Comparison of ENCODE assay signal across 8 cellular contexts in genomic region chr10:60236869-60237524, GRCh38.
DNase-seq lines count a peak whose midpoint lies in the region; ATAC-seq lines count a peak whose summit lies in the region.

No MANE protein-coding gene starts in this region.

- in situ Hi-C loops in SK-MEL-5 (cut with HindIII; ENCODE audit: low pct_unique_long_range_greater_than_20kb, low sequenced_read_pairs) = no loop called here

- ATAC-seq in GM18868 (IDR thresholded peaks at IDR 0.05; ENCODE audit: unreplicated experiment) (peak; percentile 90), HG03025 (IDR thresholded peaks at IDR 0.05; ENCODE audit: low FRiP score, unreplicated experiment) (peak; percentile 98)

- DNase-seq in AG20443 (ENCODE audit: low spot score) (peak; percentile 60), SK-MEL-5 (ENCODE audit: low read depth, low spot score) (peak; percentile 16), fibroblast of gingiva (ENCODE audit: low read depth) (peak; percentile 89), renal cortical epithelial cell (ENCODE audit: low read depth) (peak; percentile 71), ecto neural progenitor cell (ENCODE audit: low spot score) (no peak), NCI-H1436 (lab: John Stamatoyannopoulos, UW) (no peak)

Comparison
In these comparisons a context has a peak if more than half of its experiments do, and no peak if none do; other contexts are left out.
1. DNase-seq: peak in AG20443 (single experiment), SK-MEL-5 (single experiment), fibroblast of gingiva (single experiment) and renal cortical epithelial cell (single experiment); none in ecto neural progenitor cell (single experiment) and NCI-H1436 (single experiment).